11 cellular contexts compared by ENCODE assay signal in genomic region chr22:38257170-38257569, GRCh38. TPM values are rescaled to one million over a fixed set of nuclear protein-coding genes. Genes with fewer than 3 reads are reported as not detected.
A peak's percentile ranks its signal among the peaks of the same experiment; 100 is the strongest.
DNase-seq lines count a peak whose midpoint lies in the region; ATAC-seq and TF ChIP-seq lines count a peak whose summit lies in the region.
"Had no signal": no experiment of that assay in that cellular context is flagged by ENCODE, and none has a peak within 500 bp of the region (broad histone marks: within the 10 kb centered on the region; RNA-seq: fewer than 3 reads in every experiment).

No MANE protein-coding gene starts in this region.

- H4K20me1 ChIP-seq in SK-N-SH (ENCODE audit: insufficient read depth), result no peaks in the 10 kb centered on the region

- CTCF ChIA-PET in AG04449 (lab: Yijun Ruan, JAX) (interaction anchor here (0.8 to 1.4 kb wide), 5 partner anchors 13 to 205 kb away, joined by 3 to 4 read pairs (median 3); no protein-coding TSS in a partner anchor), SK-N-SH (lab: Yijun Ruan, JAX) (interaction anchor here (1.1 kb wide), 1 partner anchor 107 kb away, joined by 3 read pairs; no protein-coding TSS in a partner anchor)

- no peaks in the 10 kb centered on the region for H3K9me2 ChIP-seq in SK-N-SH

- POLR2A ChIA-PET in AG04449 (lab: Yijun Ruan, JAX), result interaction anchor here (0.8 kb wide), 1 partner anchor 55 kb away, joined by 5 read pairs; the partner anchor contains the start of gene MAFF
- POLR2A ChIA-PET in SK-N-SH (lab: Yijun Ruan, JAX), result no interaction called here

- H3K36me3 Mint-ChIP-seq in activated T-cell treated with anti-CD3 and anti-CD28 coated beads, Interleukin-2, amount 50 U/mL, for 4 hours (ENCODE audit: insufficient read depth), result peaks cover under 1% of the 10 kb centered on the region

- intact Hi-C loops in posterior vena cava (cut with DNase I), result no loop called here

- H3F3A ChIP-seq in SK-N-SH (replicated peaks; ENCODE audit: insufficient read depth), result peaks cover 11% of the 10 kb centered on the region

- 42% methylated on average over 13 of the region's 13 CpGs for WGBS in SK-N-SH (ENCODE audit: low lambda C conversion rate)

- H3K4me3 ChIP-seq in AG04449 (ENCODE audit: low read depth, low read length) (peak overlapping the region; percentile 12; the same call in 1 of the 2 replicates), SK-N-SH (ENCODE audit: low read depth in 2 of 2, low read length in 1 of 2) (peak overlapping the region in 1 of 2 experiments; percentile 32; a peak in 3 of 4 replicates), fibroblast of the aortic adventitia (ENCODE audit: low read depth, low read length) (peak overlapping the region; percentile 45)

- no peaks in the 10 kb centered on the region for H3K27me3 Mint-ChIP-seq in activated T-cell treated with anti-CD3 and anti-CD28 coated beads, Interleukin-2, amount 50 U/mL, for 4 hours (ENCODE audit: low read depth)
- H3K27me3 Mint-ChIP-seq: activated CD8-positive, alpha-beta T cell treated with anti-CD3 and anti-CD28 coated beads for 36 hours had no signal

- H3K4me1 ChIP-seq in SK-N-SH (ENCODE audit: control insufficient read depth in 1 of 2, insufficient read depth in 2 of 2, low read depth in 1 of 2, low read length in 1 of 2), result peaks cover 0 to 6% of the 10 kb centered on the region in 2 experiments; a peak in 2 of 4 replicates

- TF ChIP-seq RAD21 in SK-N-SH (IDR thresholded peaks at IDR 0.05; ENCODE audit: low read length), result no peak

- ATAC-seq in activated T-cell treated with anti-CD3 and anti-CD28 coated beads, Interleukin-2, amount 50 U/mL, for 4 hours, result no peak
- ATAC-seq in GM18502 (IDR thresholded peaks at IDR 0.05; ENCODE audit: poor library complexity, unreplicated experiment), result no peak
- ATAC-seq in GM21423 (IDR thresholded peaks at IDR 0.05; ENCODE audit: unreplicated experiment), result no peak
- ATAC-seq: activated CD8-positive, alpha-beta T cell treated with anti-CD3 and anti-CD28 coated beads for 36 hours had no signal

- no peaks in the 10 kb centered on the region for H3K9me3 ChIP-seq in SK-N-SH

- TF ChIP-seq CTCF in AG04449 (IDR thresholded peaks at IDR 0.05; ENCODE audit: insufficient read depth, low read length, missing control alignments) (no peak), SK-N-SH (IDR thresholded peaks at IDR 0.05) (no peak), fibroblast of the aortic adventitia (IDR thresholded peaks at IDR 0.05; ENCODE audit: insufficient read depth, low read length) (no peak)

- H3K4me1 Mint-ChIP-seq in activated T-cell treated with anti-CD3 and anti-CD28 coated beads, Interleukin-2, amount 50 U/mL, for 4 hours (ENCODE audit: low read depth), result peaks cover 23% of the 10 kb centered on the region

- no peak overlapping the region for H2AFZ ChIP-seq in SK-N-SH (ENCODE audit: low read depth)

- H3K9me3 Mint-ChIP-seq in activated T-cell treated with anti-CD3 and anti-CD28 coated beads, Interleukin-2, amount 50 U/mL, for 4 hours, result no peaks in the 10 kb centered on the region
- H3K9me3 Mint-ChIP-seq: activated CD8-positive, alpha-beta T cell treated with anti-CD3 and anti-CD28 coated beads for 36 hours had no signal

- H3K27me3 ChIP-seq in SK-N-SH (ENCODE audit: insufficient read depth), result no peaks in the 10 kb centered on the region

- peak overlapping the region; percentile 47; the same call in 1 of the 2 replicates for H3K4me2 ChIP-seq in SK-N-SH

- peaks cover 90% of the 10 kb centered on the region for H3K79me2 ChIP-seq in SK-N-SH (ENCODE audit: insufficient read depth)

- no peak overlapping the region for H3K4me3 Mint-ChIP-seq in activated T-cell treated with anti-CD3 and anti-CD28 coated beads, Interleukin-2, amount 50 U/mL, for 4 hours
- H3K4me3 Mint-ChIP-seq: activated CD8-positive, alpha-beta T cell treated with anti-CD3 and anti-CD28 coated beads for 36 hours had no signal

- DNase-seq in AG04449 (ENCODE audit: low read depth, low spot score), result peak; percentile 34
- no peak for DNase-seq in SK-N-SH
- DNase-seq in fibroblast of the aortic adventitia (ENCODE audit: low read depth), result peak; percentile 82
- DNase-seq in posterior vena cava (ENCODE audit: low spot score), result peak; percentile 67
- no peak for DNase-seq in activated T-cell treated with anti-CD3 and anti-CD28 coated beads, Interleukin-2, amount 50 U/mL, for 4 hours
- DNase-seq in HUDEP-2 (lab: John Stamatoyannopoulos, UW; ENCODE audit: unreplicated experiment in 76 of 76), result no peak
- DNase-seq: activated CD8-positive, alpha-beta T cell treated with anti-CD3 and anti-CD28 coated beads for 36 hours; effector CD4-positive, alpha-beta T cell; OCI-M1 had no signal

- H3K27ac ChIP-seq in SK-N-SH (ENCODE audit: low read depth in 2 of 2, low read length in 1 of 2), result peak overlapping the region; percentile 28 to 84; a peak in 3 of 4 replicates

- peak overlapping the region; percentile 49; the same call in 1 of the 2 replicates for H3K9ac ChIP-seq in SK-N-SH

- H3K36me3 ChIP-seq in SK-N-SH (replicated peaks in 1 of 2; ENCODE audit: control insufficient read depth in 1 of 2, insufficient read depth in 2 of 2, low read length in 1 of 2), result no peaks in the 10 kb centered on the region

- TF ChIP-seq EP300 in SK-N-SH (IDR thresholded peaks at IDR 0.05; ENCODE audit: borderline replicate concordance in 1 of 2, low read depth in 1 of 2, low read length in 1 of 2), result no peak

TF ChIP-seq in SK-N-SH, 30 proteins besides CTCF, POLR2A, EP300 and RAD21:
- TF ChIP-seq YY1 (IDR thresholded peaks at IDR 0.05; ENCODE audit: low read depth), result peak; percentile 69; the same call in 1 of the 2 replicates
- no peak for TF ChIP-seq IRF3 (IDR thresholded peaks at IDR 0.05; ENCODE audit: low read depth, low read length)
- TF ChIP-seq GABPA (IDR thresholded peaks at IDR 0.05; ENCODE audit: low read depth), result 0 out of 2 replicates have a peak, but pooled peaks have one; percentile 31
- TF ChIP-seq MEF2A (IDR thresholded peaks at IDR 0.05; ENCODE audit: borderline replicate concordance, low read depth), result no peak
- no peak for TF ChIP-seq RFX5 (IDR thresholded peaks at IDR 0.05; ENCODE audit: low read length)
- TF ChIP-seq CHD2 (IDR thresholded peaks at IDR 0.05; ENCODE audit: low read length, partially characterized antibody), result no peak
TF ChIP-seq in SK-N-SH: peak in this region for 2.

RNA-seq across cellular contexts. Expression of gene TMEM184B, which starts 15.6 kb away (rescaled TPM):
- polyA plus RNA-seq in SK-N-SH (2012; rRNA removed), result 17.4 and 25.3 TPM in 2 replicates
- polyA plus RNA-seq in SK-N-SH (2012; cell fraction: cytosol; rRNA removed), result 13.1 and 18.7 TPM in 2 replicates
- polyA plus RNA-seq in SK-N-SH (2012; cell fraction: nucleus; rRNA removed), result 42.9 and 45.0 TPM in 2 replicates
- total RNA-seq in fibroblast of the aortic adventitia (ENCODE audit: low replicate concordance), result 20.2 and 46.0 TPM in 2 replicates
- total RNA-seq in posterior vena cava, result 10 to 100 TPM; 42.9 to 49.7 TPM
- total RNA-seq in activated T-cell treated with anti-CD3 and anti-CD28 coated beads, Interleukin-2, amount 50 U/mL, for 4 hours, result 10 to 100 TPM; 26.5 to 33.5 (median 27.8) TPM

RNA-seq across cellular contexts. Expression of gene MAFF, which starts 55.4 kb away (rescaled TPM):
- polyA plus RNA-seq in SK-N-SH (2012; rRNA removed), result 7.9 and 8.2 TPM in 2 replicates
- polyA plus RNA-seq in SK-N-SH (2012; cell fraction: cytosol; rRNA removed), result 7.0 and 7.4 TPM in 2 replicates
- polyA plus RNA-seq in SK-N-SH (2012; cell fraction: nucleus; rRNA removed), result 9.6 and 10.1 TPM in 2 replicates
- total RNA-seq in fibroblast of the aortic adventitia (ENCODE audit: low replicate concordance) (21.8 and 33.7 TPM in 2 replicates), posterior vena cava (10 to 100 TPM; 22.1 to 72.7 TPM)
- total RNA-seq in activated T-cell treated with anti-CD3 and anti-CD28 coated beads, Interleukin-2, amount 50 U/mL, for 4 hours, result 10 to 100 TPM in 2 of 3 donors, 1 to 10 TPM in 1; 8.9 to 12.2 (median 10.7) TPM

Comparison
In these comparisons a context has a peak if more than half of its experiments do, and no peak if none do; other contexts are left out.
1. DNase-seq: peak in AG04449 (single experiment), fibroblast of the aortic adventitia (single experiment) and posterior vena cava (single experiment); none in SK-N-SH (single experiment), activated T-cell treated with anti-CD3 and anti-CD28 coated beads, Interleukin-2, amount 50 U/mL, for 4 hours (single experiment) and HUDEP-2 (0 of 76).